In genomic region chr15:93974804-93975481, GRCh38 we compare ENCODE assay signal across 1 cellular context.
TF ChIP-seq lines count a peak whose summit lies in the region.

No MANE protein-coding gene starts in this region.

TF ChIP-seq in HCT116, 20 proteins besides CTCF, POLR2A, EP300 and RAD21 (continued from another document):
- TF ChIP-seq, protein P1, sequence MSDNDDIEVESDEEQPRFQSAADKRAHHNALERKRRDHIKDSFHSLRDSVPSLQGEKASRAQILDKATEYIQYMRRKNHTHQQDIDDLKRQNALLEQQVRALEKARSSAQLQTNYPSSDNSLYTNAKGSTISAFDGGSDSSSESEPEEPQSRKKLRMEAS (IDR thresholded peaks at IDR 0.05) = no peak
- TF ChIP-seq SP1 (IDR thresholded peaks at IDR 0.05; ENCODE audit: low read depth) (no peak), FOSL1 (IDR thresholded peaks at IDR 0.05; ENCODE audit: low read depth) (no peak), TCF7L2 (IDR thresholded peaks at IDR 0.05; ENCODE audit: borderline replicate concordance, extremely low read depth, insufficient read depth, insufficient read length) (no peak)
